Comparison of ENCODE assay signal across 17 cellular contexts in genomic region chr1:8281843-8282509, GRCh38. TPM values are rescaled to one million over a fixed set of nuclear protein-coding genes. Genes with fewer than 3 reads are reported as not detected.
DNase-seq lines count a peak whose midpoint lies in the region; ATAC-seq and TF ChIP-seq lines count a peak whose summit lies in the region.
"Had no signal": no experiment of that assay in that cellular context is flagged by ENCODE, and none has a peak within 500 bp of the region (broad histone marks: within the 10 kb centered on the region; RNA-seq: fewer than 3 reads in every experiment).

No MANE protein-coding gene starts in this region.

- intact Hi-C loops in spleen (cut with DNase I; ENCODE audit: low total_unique reads), result no loop called here

- H3K9me3 ChIP-seq in spleen, result no peaks in the 10 kb centered on the region
- H3K9me3 ChIP-seq: body of pancreas had no signal

- H3K4me3 ChIP-seq in spleen, result no peak overlapping the region
- H3K4me3 ChIP-seq: body of pancreas had no signal

- no peak overlapping the region for H3K27ac Mint-ChIP-seq in WTC11
- H3K27ac Mint-ChIP-seq: activated CD4-positive, alpha-beta memory T cell treated with anti-CD3 and anti-CD28 coated beads, Interleukin-2, amount 10 ng/mL, durations not matched to agents 7 days and 5 days; type B pancreatic cell had no signal

- WGBS in spleen, 5 donors, result 36 to 49% (median 43%) methylated on average over 14 of the region's 14 CpGs

- peaks cover 21% of the 10 kb centered on the region for H3K4me1 Mint-ChIP-seq in WTC11

- H3K27me3 ChIP-seq in spleen (replicated peaks in 1 of 7) (peaks cover 0 to 34% (median 0%) of the 10 kb centered on the region in 7 donors), foreskin keratinocyte (peaks cover 8% of the 10 kb centered on the region)
- H3K27me3 ChIP-seq: body of pancreas had no signal

- ATAC-seq in WTC11 (peak; percentile 32; the same call in 1 of the 2 replicates), left lobe of liver (peak; percentile 55), foreskin keratinocyte (no peak), HG02798 (IDR thresholded peaks at IDR 0.05; ENCODE audit: poor library complexity, unreplicated experiment) (no peak)
- ATAC-seq: body of pancreas had no signal

- no peaks in the 10 kb centered on the region for H3K36me3 Mint-ChIP-seq in WTC11
- H3K36me3 Mint-ChIP-seq: type B pancreatic cell had no signal

- H3K36me3 ChIP-seq in spleen, result no peaks in the 10 kb centered on the region

- POLR2A ChIA-PET in WTC11 (lab: Charles Lee), result interaction anchor here (0.6 kb wide), 1 partner anchor 485 kb away, joined by 5 read pairs; no protein-coding TSS in a partner anchor

- no peaks in the 10 kb centered on the region for H3K27me3 Mint-ChIP-seq in WTC11 (ENCODE audit: low read depth)
- H3K27me3 Mint-ChIP-seq: type B pancreatic cell had no signal

- DNase-seq in HT-29 (ENCODE audit: low spot score), result peak; percentile 50
- no peak for DNase-seq in WTC11 (ENCODE audit: low spot score)
- no peak for DNase-seq in left lobe of liver (ENCODE audit: low spot score)
- DNase-seq in spleen, result no peak
- no peak for DNase-seq in foreskin keratinocyte
- no peak for DNase-seq in NCI-H524 (lab: John Stamatoyannopoulos, UW)
- DNase-seq: activated CD4-positive, alpha-beta memory T cell treated with anti-CD3 and anti-CD28 coated beads, Interleukin-2, amount 10 ng/mL, durations not matched to agents 7 days and 5 days; activated effector memory CD4-positive, alpha-beta T cell treated with anti-CD3 and anti-CD28 coated beads, Interleukin-2, amount 50 U/mL, for 16 hours; body of pancreas; DND-41; midbrain; NCI-H146; NCI-H510A treated with DMSO at 0.1 percent for 48 hours; T-helper 9 cell had no signal

- peaks cover 0 to 24% (median 17%) of the 10 kb centered on the region in 6 donors for H3K4me1 ChIP-seq in spleen
- H3K4me1 ChIP-seq in foreskin keratinocyte, result no peaks in the 10 kb centered on the region
- H3K4me1 ChIP-seq: parathyroid adenoma had no signal

- TF ChIP-seq CTCF in WTC11 (IDR thresholded peaks at IDR 0.05) (no peak), spleen (IDR thresholded peaks at IDR 0.05 in 8 of 11, conservative IDR thresholded peaks at IDR 0.05 in 3 of 11) (no peak), foreskin keratinocyte (conservative IDR thresholded peaks at IDR 0.05) (no peak)

- CTCF ChIA-PET in WTC11 (lab: Charles Lee), result interaction anchor here (0.6 kb wide), 1 partner anchor 265 kb away, joined by 4 read pairs; no protein-coding TSS in a partner anchor

- H3K4me3 Mint-ChIP-seq in WTC11, result no peak overlapping the region
- H3K4me3 Mint-ChIP-seq: activated CD4-positive, alpha-beta memory T cell treated with anti-CD3 and anti-CD28 coated beads, Interleukin-2, amount 10 ng/mL, durations not matched to agents 7 days and 5 days; type B pancreatic cell had no signal

- H3K27ac ChIP-seq in spleen (peak overlapping the region in 5 of 8 donors; percentile 45 to 67 (median 52)), foreskin keratinocyte (no peak overlapping the region)
- H3K27ac ChIP-seq: body of pancreas, parathyroid adenoma had no signal

- no peak for TF ChIP-seq POLR2A in spleen (IDR thresholded peaks at IDR 0.05)

- H3K9me3 Mint-ChIP-seq in WTC11, result peaks cover 12% of the 10 kb centered on the region

TF ChIP-seq in WTC11, 78 proteins besides CTCF, POLR2A, EP300 and RAD21:
- no peak for TF ChIP-seq ZNF416 (CRISPR knock-in tag; IDR thresholded peaks at IDR 0.05)
- TF ChIP-seq ZNF138 (CRISPR knock-in tag; conservative IDR thresholded peaks at IDR 0.05), result no peak
- no peak for TF ChIP-seq PRRX2 (CRISPR knock-in tag; IDR thresholded peaks at IDR 0.05)
- no peak for TF ChIP-seq NFATC4 (CRISPR knock-in tag; IDR thresholded peaks at IDR 0.05)
- no peak for TF ChIP-seq FOXP1 (CRISPR knock-in tag; IDR thresholded peaks at IDR 0.05; ENCODE audit: borderline replicate concordance)
- TF ChIP-seq GABPB1 (CRISPR knock-in tag; IDR thresholded peaks at IDR 0.05), result 0 out of 2 replicates have a peak, but pooled peaks have one; percentile 7
- TF ChIP-seq ETV6 (CRISPR knock-in tag; IDR thresholded peaks at IDR 0.05), result peak; percentile 28; the same call in 1 of the 2 replicates
- no peak for TF ChIP-seq SOX15 (CRISPR knock-in tag; IDR thresholded peaks at IDR 0.05)

RNA-seq across cellular contexts. Expression of gene SLC45A1, which starts 35.9 kb away (rescaled TPM):
- not detected in 2 replicates for total RNA-seq in HT-29 (2014; rRNA removed; shearing (Covaris generic))
- total RNA-seq in WTC11 (2021), result 2.0 to 2.3 TPM (median 2.3 TPM) in 3 replicates
- 0.20 TPM for total RNA-seq in left lobe of liver
- 1 to 10 TPM; 2.2 to 3.3 (median 2.9) TPM for total RNA-seq in spleen
- polyA plus RNA-seq in spleen, result 1 to 10 TPM; 1.3 to 2.9 (median 1.4) TPM
- total RNA-seq in foreskin keratinocyte, result 0.42 and 0.61 TPM in 2 replicates
- 0.40 and 0.58 TPM in 2 replicates for polyA plus RNA-seq in foreskin keratinocyte

Comparison
In these comparisons a context has a peak if more than half of its experiments do, and no peak if none do; other contexts are left out.
1. ATAC-seq: peak in WTC11 (single experiment) and left lobe of liver (single experiment); none in foreskin keratinocyte (single experiment) and HG02798 (single experiment).